In genomic region chr3:149648525-149648924, GRCh38 we compare ENCODE assay signal across 14 cellular contexts. TPM values are rescaled to one million over a fixed set of nuclear protein-coding genes. Genes with fewer than 3 reads are reported as not detected.
DNase-seq lines count a peak whose midpoint lies in the region; ATAC-seq and TF ChIP-seq lines count a peak whose summit lies in the region.
"Had no signal": no experiment of that assay in that cellular context is flagged by ENCODE, and none has a peak within 500 bp of the region (broad histone marks: within the 10 kb centered on the region; RNA-seq: fewer than 3 reads in every experiment).

No MANE protein-coding gene starts in this region.

- POLR2A ChIA-PET in Panc1 (lab: Charles Lee) = no interaction called here

- no peak overlapping the region for H3K9ac ChIP-seq in skeletal muscle satellite cell (ENCODE audit: low read depth, low read length)

- CTCF ChIA-PET in Panc1 (lab: Charles Lee) = no interaction called here

- H3K27me3 ChIP-seq in Panc1 (ENCODE audit: control insufficient read depth, insufficient read depth, low read length) (no peaks in the 10 kb centered on the region), skeletal muscle satellite cell (ENCODE audit: control insufficient read depth, insufficient read depth, low read length) (no peaks in the 10 kb centered on the region)

- H3K4me2 ChIP-seq in skeletal muscle satellite cell (ENCODE audit: low read length) = peak overlapping the region; percentile 13

- H3K27ac ChIP-seq in Panc1 (ENCODE audit: low read length) (peak overlapping the region; percentile 67), epithelial cell of prostate (peak overlapping the region; percentile 76)
- H3K27ac ChIP-seq: VCaP had no signal

- H3K4me3 ChIP-seq in Panc1 (ENCODE audit: low read depth in 2 of 2, low read length in 2 of 2) = no peak overlapping the region
- H3K4me3 ChIP-seq in skeletal muscle satellite cell (ENCODE audit: low read length) = no peak overlapping the region
- H3K4me3 ChIP-seq: prostate gland had no signal

- DNase-seq in Panc1 (ENCODE audit: low read depth, low spot score) (no peak), epithelial cell of prostate (ENCODE audit: low read depth, low spot score) (no peak), left lobe of liver (ENCODE audit: low spot score) (no peak)
- DNase-seq: activated naive CD4-positive, alpha-beta T cell; NCI-H1092 treated with DMSO at 0.1 percent for 48 hours; NCI-H345; stimulated activated naive CD8-positive, alpha-beta T cell treated with anti-CD3 and anti-CD28 coated beads, Interleukin-15, Interleukin-2, amounts not matched to agents 100 U/mL and 50 U/mL, for 24 hours had no signal

- intact Hi-C loops in Panc1 (cut with micrococcal nuclease; ENCODE audit: unreplicated experiment) = no loop called here

- no peaks in the 10 kb centered on the region for H3K9me3 ChIP-seq in Panc1 (ENCODE audit: control insufficient read depth, insufficient read depth, low read depth, low read length)
- H3K9me3 ChIP-seq in skeletal muscle satellite cell (replicated peaks; ENCODE audit: low read length) = no peaks in the 10 kb centered on the region
- H3K9me3 ChIP-seq: prostate gland had no signal

- BruUV-seq in Panc1 (replicated peaks; lab: Mats Ljungman, UMichigan) = no TSS peak

- in situ Hi-C loops in Panc1 (cut with HindIII; ENCODE audit: low pct_unique_long_range_greater_than_20kb, low sequenced_read_pairs) = no loop called here

- H3K36me3 ChIP-seq in Panc1 (ENCODE audit: control insufficient read depth, insufficient read depth, low read length) = peaks cover 68% of the 10 kb centered on the region
- peaks cover 77% of the 10 kb centered on the region for H3K36me3 ChIP-seq in skeletal muscle satellite cell (ENCODE audit: insufficient read depth, low read length)
- H3K36me3 ChIP-seq: prostate gland had no signal

- TF ChIP-seq CTCF in Panc1 (IDR thresholded peaks at IDR 0.05) = no peak

- peaks cover 93% of the 10 kb centered on the region for H3K4me1 ChIP-seq in Panc1 (ENCODE audit: control insufficient read depth, insufficient read depth, low read length)
- peaks cover 49% of the 10 kb centered on the region for H3K4me1 ChIP-seq in skeletal muscle satellite cell (ENCODE audit: control insufficient read depth, insufficient read depth, low read length)

- no peak for ATAC-seq in Panc1
- ATAC-seq in left lobe of liver = peak; percentile 20
- ATAC-seq in HG02852 (IDR thresholded peaks at IDR 0.05; ENCODE audit: unreplicated experiment) = no peak
- ATAC-seq in GM19324 (IDR thresholded peaks at IDR 0.05; ENCODE audit: low FRiP score, unreplicated experiment) = no peak
- ATAC-seq in HG03280 (IDR thresholded peaks at IDR 0.05; ENCODE audit: unreplicated experiment) = no peak
- no peak for ATAC-seq in HG03460 (IDR thresholded peaks at IDR 0.05; ENCODE audit: unreplicated experiment)
- ATAC-seq: stimulated activated naive CD8-positive, alpha-beta T cell treated with anti-CD3 and anti-CD28 coated beads, Interleukin-15, Interleukin-2, amounts not matched to agents 100 U/mL and 50 U/mL, for 24 hours had no signal

RNA-seq across cellular contexts. Expression of gene WWTR1, which starts 9.3 kb away (rescaled TPM):
- total RNA-seq in Panc1 (2021; ENCODE audit: unreplicated experiment) = 298 TPM
- polyA plus RNA-seq in Panc1 (2012; ENCODE audit: insufficient read length) = 335 TPM
- total RNA-seq in left lobe of liver = 13.2 TPM
- 64.1 and 99.2 TPM in 2 replicates for total RNA-seq in skeletal muscle satellite cell (2012; rRNA removed)

Comparison
In these comparisons a context has a peak if more than half of its experiments do, and no peak if none do; other contexts are left out.
1. RNA of gene WWTR1, which starts 9.3 kb away (total RNA-seq): 298 TPM in Panc1 (single experiment); 13.2 TPM in left lobe of liver (single experiment); every median in the first group is over 10 times any median in the second.